22 cellular contexts compared by ENCODE assay signal in the genomic region with DNA sequence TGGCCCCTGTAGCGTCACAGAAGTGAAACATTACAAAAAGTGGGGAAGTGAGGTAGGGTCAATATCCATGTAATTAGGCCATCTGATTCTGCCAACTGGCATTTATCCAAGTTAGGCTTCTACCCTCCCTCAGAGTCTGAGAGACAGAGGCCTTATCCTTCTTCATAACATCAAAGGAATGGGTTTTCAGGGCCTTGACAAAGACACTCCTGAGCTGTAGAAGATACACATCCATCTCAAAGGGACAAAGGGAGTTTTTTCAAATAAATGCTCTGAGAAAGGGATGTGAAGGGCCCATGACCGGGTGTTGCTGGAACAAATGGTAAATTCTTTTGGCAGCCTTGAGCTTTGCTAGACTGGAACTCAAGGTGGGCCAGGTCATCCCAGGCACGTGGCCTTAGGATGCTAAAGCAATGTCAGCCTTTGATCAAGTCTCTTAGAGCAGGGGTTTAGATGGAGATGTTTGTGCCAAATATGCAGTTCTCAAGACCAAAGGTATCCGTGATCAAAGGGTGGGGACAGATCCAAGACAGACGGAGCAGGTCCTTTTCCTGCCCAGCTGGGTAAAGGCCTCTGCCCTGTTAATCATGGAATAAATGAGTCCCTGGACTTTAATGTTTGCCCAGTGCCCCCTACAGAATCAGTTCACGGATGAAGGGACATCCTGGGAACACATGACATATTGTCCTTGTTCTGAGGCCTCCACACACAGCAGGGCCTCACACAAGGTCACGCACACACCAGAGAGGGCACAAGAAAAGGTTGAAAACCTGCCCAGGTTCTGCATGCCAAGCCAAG. TPM values are rescaled to one million over a fixed set of nuclear protein-coding genes. Genes with fewer than 3 reads are reported as not detected.
DNase-seq lines count a peak whose midpoint lies in the region; ATAC-seq, FAIRE-seq and TF ChIP-seq lines count a peak whose summit lies in the region.
"Had no signal": no experiment of that assay in that cellular context is flagged by ENCODE, and none has a peak within 500 bp of the region (broad histone marks: within the 10 kb centered on the region; RNA-seq: fewer than 3 reads in every experiment).

No MANE protein-coding gene starts in this region.

- peak overlapping the region; percentile 70 for H3K4me2 ChIP-seq in HepG2 (ENCODE audit: low read depth, low read length)
- H3K4me2 ChIP-seq: BLaER1, PC-9 had no signal

- H3K36me3 ChIP-seq in HepG2 (replicated peaks in 1 of 2; ENCODE audit: control insufficient read depth in 1 of 2, insufficient read depth in 2 of 2, low read length in 2 of 2), result no peaks in the 10 kb centered on the region
- H3K36me3 ChIP-seq: BLaER1, MG63, SJSA1 had no signal

- in situ Hi-C loops in HepG2 (cut with HindIII; ENCODE audit: extremely low pct_ligation_motif_present, low pct_unique_long_range_greater_than_20kb), result no loop called here
- in situ Hi-C loops in GM13977 (cut with MboI; ENCODE audit: low pct_unique_long_range_greater_than_20kb, low sequenced_read_pairs, unreplicated experiment), result no loop called here

- TF ChIP-seq RAD21 in HepG2 (CRISPR knock-in tag; IDR thresholded peaks at IDR 0.05), result no peak

- H3K9ac ChIP-seq in HepG2 (ENCODE audit: insufficient read depth, low read depth, low read length), result peak overlapping the region; percentile 61
- H3K9ac ChIP-seq: BLaER1 had no signal

- POLR2A ChIA-PET in HepG2 (lab: Yijun Ruan, JAX), result interaction anchor here (0.8 to 3.4 kb wide), 4 partner anchors 10 to 109 kb away, joined by 3 to 79 read pairs (median 4); a partner anchor contains a TSS

- peaks cover 75% of the 10 kb centered on the region for H3K4me1 ChIP-seq in HepG2 (ENCODE audit: insufficient read depth, low read length)
- H3K4me1 ChIP-seq: BLaER1, SJSA1 had no signal

- CTCF ChIA-PET in HepG2 (lab: Yijun Ruan, JAX; ENCODE audit: low intra/inter-chr PET ratio, low total read pairs), result no interaction called here

- BruUV-seq in HepG2 (replicated peaks; lab: Mats Ljungman, UMichigan), result TSS peak; percentile 88

- H3K9me3 ChIP-seq in HepG2 (ENCODE audit: low read length), result peaks cover 10% of the 10 kb centered on the region; the same call in 1 of the 2 replicates
- H3K9me3 ChIP-seq: MG63, SJSA1 had no signal

- H2AFZ ChIP-seq in HepG2 (ENCODE audit: low read length), result no peak overlapping the region
- H2AFZ ChIP-seq: PC-9 had no signal

- H3K4me3 ChIP-seq in HepG2 (replicated peaks in 1 of 3; ENCODE audit: insufficient read depth in 1 of 3, low read depth in 2 of 3, low read length in 3 of 3) (peak overlapping the region in 1 of 3 experiments; percentile 20; a peak in 1 of 6 replicates), coronary artery (no peak overlapping the region)
- H3K4me3 ChIP-seq: BLaER1, MG63, PC-9, SJSA1 had no signal

- peak; percentile 70 to 96; a peak in 3 of 4 replicates for TF ChIP-seq EP300 in HepG2 (IDR thresholded peaks at IDR 0.05; ENCODE audit: low read depth in 2 of 2, low read length in 2 of 2)
- TF ChIP-seq EP300 in HepG2 (CRISPR knock-in tag; IDR thresholded peaks at IDR 0.05; ENCODE audit: borderline replicate concordance), result peak; percentile 97

- no peaks in the 10 kb centered on the region for H3K27me3 ChIP-seq in HepG2 (ENCODE audit: control insufficient read depth in 1 of 2, insufficient read depth in 2 of 2, low read length in 2 of 2)
- H3K27me3 ChIP-seq: BLaER1, MG63, SJSA1 had no signal

- no peak for TF ChIP-seq POLR2A in HepG2 (IDR thresholded peaks at IDR 0.05; ENCODE audit: insufficient read depth in 1 of 2, low read depth in 2 of 2, low read length in 2 of 2)

- no peaks in the 10 kb centered on the region for H3K27me3 Mint-ChIP-seq in nephron progenitor cell (ENCODE audit: low read depth, poor library complexity)
- H3K27me3 Mint-ChIP-seq in stimulated activated memory B cell treated with anti-CD40 and anti-IgM and Interleukin-4, amounts not matched to agents 10 μg/mL and 1 μg/mL and 100 μg/mL, for 72 hours, result no peaks in the 10 kb centered on the region
- H3K27me3 Mint-ChIP-seq: CD4-positive, alpha-beta T cell had no signal

- ATAC-seq in HepG2, result peak; percentile 79
- ATAC-seq in stimulated activated memory B cell treated with anti-CD40 and anti-IgM and Interleukin-4, amounts not matched to agents 10 μg/mL and 1 μg/mL and 100 μg/mL, for 72 hours, result peak; percentile 12
- ATAC-seq in GM19035 (IDR thresholded peaks at IDR 0.05; ENCODE audit: unreplicated experiment), result no peak
- ATAC-seq: HCT116, Right ventricle myocardium inferior had no signal

- no peak overlapping the region for H3K4me3 Mint-ChIP-seq in nephron progenitor cell
- no peak overlapping the region for H3K4me3 Mint-ChIP-seq in stimulated activated memory B cell treated with anti-CD40 and anti-IgM and Interleukin-4, amounts not matched to agents 10 μg/mL and 1 μg/mL and 100 μg/mL, for 72 hours
- H3K4me3 Mint-ChIP-seq: CD4-positive, alpha-beta T cell had no signal

- TF ChIP-seq CTCF in HepG2 (CRISPR knock-in tag; IDR thresholded peaks at IDR 0.05) (peak; percentile 27), nephron progenitor cell (IDR thresholded peaks at IDR 0.05) (no peak), coronary artery (IDR thresholded peaks at IDR 0.05) (no peak), GM13977 (IDR thresholded peaks at IDR 0.05; ENCODE audit: extremely low read depth, insufficient read depth, missing control alignments) (no peak)

- WGBS in HepG2 (ENCODE audit: low lambda C conversion rate), result 10% methylated on average over 7 of the region's 7 CpGs

- no peaks in the 10 kb centered on the region for H4K20me1 ChIP-seq in HepG2 (ENCODE audit: insufficient read depth, low read length)
- H4K20me1 ChIP-seq: BLaER1 had no signal

- FAIRE-seq in HepG2 (lab: Jason Lieb, UNC), result no peak
- FAIRE-seq: D721Med, GM18507 had no signal

- H3K27ac ChIP-seq in caudate nucleus (ENCODE audit: low read depth, low read length) (peak overlapping the region; percentile 18), HepG2 (ENCODE audit: extremely low read length, insufficient read depth, low read length) (peak overlapping the region; percentile 96), coronary artery (no peak overlapping the region)
- H3K27ac ChIP-seq: BLaER1, PC-9, SJSA1 had no signal

- peaks cover 18% of the 10 kb centered on the region for H3K9me3 Mint-ChIP-seq in nephron progenitor cell
- H3K9me3 Mint-ChIP-seq in stimulated activated memory B cell treated with anti-CD40 and anti-IgM and Interleukin-4, amounts not matched to agents 10 μg/mL and 1 μg/mL and 100 μg/mL, for 72 hours, result no peaks in the 10 kb centered on the region
- H3K9me3 Mint-ChIP-seq: CD4-positive, alpha-beta T cell had no signal

- H3K4me1 Mint-ChIP-seq in nephron progenitor cell, result peaks cover 12% of the 10 kb centered on the region
- no peaks in the 10 kb centered on the region for H3K4me1 Mint-ChIP-seq in stimulated activated memory B cell treated with anti-CD40 and anti-IgM and Interleukin-4, amounts not matched to agents 10 μg/mL and 1 μg/mL and 100 μg/mL, for 72 hours

- H3K79me2 ChIP-seq in HepG2 (ENCODE audit: insufficient read depth, low read length), result no peaks in the 10 kb centered on the region

- peak overlapping the region; percentile 72 for H3K27ac Mint-ChIP-seq in nephron progenitor cell
- no peak overlapping the region for H3K27ac Mint-ChIP-seq in stimulated activated memory B cell treated with anti-CD40 and anti-IgM and Interleukin-4, amounts not matched to agents 10 μg/mL and 1 μg/mL and 100 μg/mL, for 72 hours
- H3K27ac Mint-ChIP-seq: CD4-positive, alpha-beta T cell had no signal

- H3K36me3 Mint-ChIP-seq in nephron progenitor cell (ENCODE audit: low read depth), result no peaks in the 10 kb centered on the region
- no peaks in the 10 kb centered on the region for H3K36me3 Mint-ChIP-seq in stimulated activated memory B cell treated with anti-CD40 and anti-IgM and Interleukin-4, amounts not matched to agents 10 μg/mL and 1 μg/mL and 100 μg/mL, for 72 hours

- DNase-seq in caudate nucleus (lab: John Stamatoyannopoulos, UW) (no peak), HepG2 (ENCODE audit: low spot score) (peak; percentile 95), nephron progenitor cell (no peak), NCI-H187 (lab: John Stamatoyannopoulos, UW) (no peak), coronary artery (ENCODE audit: low spot score) (no peak), GM13977 (ENCODE audit: low spot score) (no peak)
- DNase-seq: CD4-positive, alpha-beta T cell; IMR-90; KG1; MG63; NCI-H2029 treated with DMSO at 0.1 percent for 48 hours; NCI-H446 treated with DMSO at 0.1 percent for 48 hours; NCI-H526; PC-9 had no signal

- intact Hi-C loops in HepG2 (cut with micrococcal nuclease; ENCODE audit: unreplicated experiment), result loop anchor here (1.0 to 2.0 kb wide), 2 partner anchors 9 to 41 kb away; no protein-coding TSS in a partner anchor

RNA-seq across cellular contexts. Expression of a gene that starts 10.0 kb away (rescaled TPM):
- total RNA-seq in HepG2 (2016; rRNA removed; fragmentation: Illumina TruSeq; extraction: Trizol), result 84.8 and 110 TPM in 2 replicates
- total RNA-seq in HepG2 (2016; cell fraction: cytosol; rRNA removed; fragmentation: Illumina TruSeq; extraction: Trizol; ENCODE audit: low read depth), result 657 and 772 TPM in 2 replicates
- total RNA-seq in HepG2 (2016; cell fraction: insoluble cytoplasmic fraction; rRNA removed; fragmentation: Illumina TruSeq; extraction: Trizol), result 82.4 and 105 TPM in 2 replicates
- 249 and 285 TPM in 2 replicates for total RNA-seq in HepG2 (2016; cell fraction: membrane; rRNA removed; fragmentation: Illumina TruSeq; extraction: Trizol)
- total RNA-seq in HepG2 (2016; cell fraction: nucleus; rRNA removed; fragmentation: Illumina TruSeq; extraction: Trizol), result 76.1 and 83.8 TPM in 2 replicates
- 18.8 and 21.1 TPM in 2 replicates for polyA plus RNA-seq in HepG2 (2011; rRNA removed)
- polyA plus RNA-seq in HepG2 (2011; cell fraction: cytosol; rRNA removed), result 9.6 and 15.9 TPM in 2 replicates
- 19.5 and 21.4 TPM in 2 replicates for polyA plus RNA-seq in HepG2 (2011; cell fraction: nucleus; rRNA removed)
- polyA plus RNA-seq in HepG2 (2012), result 23.9 and 38.1 TPM in 2 replicates
- polyA plus RNA-seq in HepG2 (2016; cell fraction: cytosol; fragmentation: Illumina TruSeq; extraction: Trizol; ENCODE audit: low read depth), result 0.95 and 1.1 TPM in 2 replicates
- 25.7 and 29.8 TPM in 2 replicates for polyA plus RNA-seq in HepG2 (2016; cell fraction: insoluble cytoplasmic fraction; fragmentation: Illumina TruSeq; extraction: Trizol; ENCODE audit: low read depth)
- 4.1 and 4.5 TPM in 2 replicates for polyA plus RNA-seq in HepG2 (2016; cell fraction: membrane; fragmentation: Illumina TruSeq; extraction: Trizol; ENCODE audit: low read depth)
- polyA plus RNA-seq in HepG2 (2016; cell fraction: nucleus; fragmentation: Illumina TruSeq; extraction: Trizol; ENCODE audit: insufficient read depth, low read depth), result 48.9 and 51.5 TPM in 2 replicates
- 30.7 TPM in 1 of 2 replicates, not detected in the other for polyA minus RNA-seq in HepG2 (2011; rRNA and poly(A)+ RNA removed; ENCODE audit: low replicate concordance)
- polyA minus RNA-seq in HepG2 (2011; cell fraction: cytosol; rRNA and poly(A)+ RNA removed), result 38.6 and 46.9 TPM in 2 replicates
- 108 and 113 TPM in 2 replicates for polyA minus RNA-seq in HepG2 (2011; cell fraction: nucleus; rRNA and poly(A)+ RNA removed)
- polyA plus RNA-seq: IMR-90 had no signal

Comparison
In these comparisons a context has a peak if more than half of its experiments do, and no peak if none do; other contexts are left out.
1. H3K27ac ChIP-seq: peak in caudate nucleus (single experiment) and HepG2 (single experiment); none in coronary artery (0 of 2).